11 cellular contexts compared by ENCODE assay signal in the genomic region with DNA sequence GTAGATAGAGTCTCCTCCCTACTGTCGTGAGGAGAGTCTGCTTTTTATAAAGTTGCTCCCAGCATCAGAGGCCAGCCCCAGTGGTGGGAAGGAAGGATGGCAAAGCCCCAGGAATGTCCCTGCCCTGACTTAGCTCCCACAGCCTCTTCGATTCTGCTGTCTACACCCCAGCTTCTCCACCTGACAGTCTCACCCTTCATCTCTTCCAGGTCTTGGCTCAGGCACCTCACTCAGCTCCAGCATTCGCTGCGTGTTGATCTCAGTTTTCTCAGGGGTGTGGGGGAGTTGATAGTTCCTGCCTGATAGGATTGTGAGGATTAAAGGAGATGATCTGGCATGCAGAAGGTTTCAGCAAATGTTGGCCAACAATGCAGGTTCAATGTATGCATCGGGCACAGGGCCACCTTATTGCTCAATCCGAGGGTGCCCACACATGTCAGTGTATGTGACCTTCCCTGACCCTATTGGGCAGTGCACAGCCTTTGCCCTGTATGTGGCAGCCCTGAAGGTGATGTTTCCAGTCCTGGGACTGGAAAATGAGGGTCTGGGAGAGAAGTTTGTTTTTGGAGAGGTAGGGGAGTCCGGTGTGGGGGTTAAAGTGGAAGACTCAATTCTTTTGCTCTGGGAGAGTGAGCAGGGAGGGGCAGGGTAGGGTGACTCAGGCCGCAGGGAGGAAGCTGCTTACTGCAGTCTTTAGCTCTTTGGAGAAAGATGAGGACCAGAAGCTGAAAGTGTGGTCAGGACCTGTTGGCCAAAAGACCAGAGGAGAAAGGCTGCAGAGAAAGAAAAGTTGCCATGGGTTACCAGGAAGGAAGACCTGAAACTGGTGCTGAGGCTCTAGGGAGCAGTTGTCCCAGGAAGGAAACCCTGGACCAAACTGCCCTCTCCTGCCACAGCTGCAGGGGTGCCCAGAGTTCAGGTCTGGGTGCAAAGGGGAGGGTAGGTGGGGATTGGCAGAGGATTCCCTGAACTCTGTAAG.
DNase-seq lines count a peak whose midpoint lies in the region; ATAC-seq and TF ChIP-seq lines count a peak whose summit lies in the region.
"Had no signal": no experiment of that assay in that cellular context is flagged by ENCODE, and none has a peak within 500 bp of the region (broad histone marks: within the 10 kb centered on the region; RNA-seq: fewer than 3 reads in every experiment).

No MANE protein-coding gene starts in this region.

- H3K4me1 ChIP-seq in thoracic aorta (ENCODE audit: control insufficient read depth in 1 of 2, low read depth in 2 of 2) = peaks cover 42 to 69% of the 10 kb centered on the region in 2 donors

- ATAC-seq in thoracic aorta (ENCODE audit: insufficient number of reproducible peaks, low FRiP score, low read depth) (no peak), HG03175 (IDR thresholded peaks at IDR 0.05; ENCODE audit: unreplicated experiment) (no peak)

- H3K27me3 ChIP-seq in WERI-Rb-1 (ENCODE audit: insufficient read depth, low read depth, severe bottlenecking) = no peaks in the 10 kb centered on the region
- no peaks in the 10 kb centered on the region for H3K27me3 ChIP-seq in thoracic aorta (replicated peaks; ENCODE audit: insufficient read depth)

- H3K9me3 ChIP-seq in WERI-Rb-1 (ENCODE audit: severe bottlenecking) (no peaks in the 10 kb centered on the region), thoracic aorta (no peaks in the 10 kb centered on the region)

- TF ChIP-seq CTCF in WERI-Rb-1 (IDR thresholded peaks at IDR 0.05; ENCODE audit: low read depth, low read length) (no peak), thoracic aorta (IDR thresholded peaks at IDR 0.05) (no peak)

- H3K27ac ChIP-seq in WERI-Rb-1 (peak overlapping the region; percentile 10), thoracic aorta (peak overlapping the region; percentile 73 to 94)

- intact Hi-C loops in head of caudate nucleus (cut with DNase I) = no loop called here

- DNase-seq in NOMO-1 (lab: John Stamatoyannopoulos, UW; ENCODE audit: unreplicated experiment in 2 of 2) = peak; percentile 28 to 53
- no peak for DNase-seq in NOMO-1 treated with dmso at 0.1 percent for 144 hours (lab: John Stamatoyannopoulos, UW; ENCODE audit: unreplicated experiment)
- DNase-seq in WERI-Rb-1 = peak; percentile 62
- DNase-seq in head of caudate nucleus = peak in 28 of 42 donors; percentile 19 to 81 (median 48)
- no peak for DNase-seq in thoracic aorta (ENCODE audit: low spot score)
- DNase-seq in NCI-H1092 (lab: John Stamatoyannopoulos, UW) = no peak
- no peak for DNase-seq in C1 segment of cervical spinal cord (lab: John Stamatoyannopoulos, UW)
- DNase-seq: 8988T, NCI-H748 treated with DMSO at 0.1 percent for 48 hours, nephron progenitor cell had no signal

- H3K4me3 ChIP-seq in WERI-Rb-1 (ENCODE audit: low read depth, low read length) (no peak overlapping the region), thoracic aorta (no peak overlapping the region)

- no peaks in the 10 kb centered on the region for H3K36me3 ChIP-seq in WERI-Rb-1
- no peaks in the 10 kb centered on the region for H3K36me3 ChIP-seq in thoracic aorta

Comparison
In these comparisons a context has a peak if more than half of its experiments do, and no peak if none do; other contexts are left out.
1. DNase-seq: peak in NOMO-1 (2 of 2), WERI-Rb-1 (single experiment) and head of caudate nucleus (28 of 42); none in NOMO-1 treated with dmso at 0.1 percent for 144 hours (single experiment), thoracic aorta (single experiment), NCI-H1092 (single experiment) and C1 segment of cervical spinal cord (0 of 14).